Comparison of ENCODE assay signal across 16 cellular contexts in the genomic region with DNA sequence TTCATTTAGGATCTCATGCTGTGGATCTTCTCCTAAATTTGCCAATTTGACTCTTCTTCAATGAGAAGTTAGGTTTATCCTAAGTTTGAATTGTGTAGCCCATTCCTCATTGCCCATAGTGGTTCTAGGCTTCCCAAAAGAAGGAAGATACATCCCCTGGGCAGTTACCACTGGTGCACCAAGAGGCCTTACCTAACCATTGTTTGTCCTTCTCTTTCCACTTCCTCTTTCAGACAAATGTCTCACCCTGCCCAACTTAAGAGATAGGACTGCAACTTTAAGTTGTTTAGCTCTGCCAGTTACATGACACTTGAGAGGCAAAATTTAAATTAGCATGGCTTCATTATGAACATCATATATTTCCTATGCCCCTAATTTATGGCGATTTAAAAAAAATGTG. TPM values are rescaled to one million over a fixed set of nuclear protein-coding genes. Genes with fewer than 3 reads are reported as not detected.
DNase-seq lines count a peak whose midpoint lies in the region; ATAC-seq, FAIRE-seq and TF ChIP-seq lines count a peak whose summit lies in the region.
"Had no signal": no experiment of that assay in that cellular context is flagged by ENCODE, and none has a peak within 500 bp of the region (broad histone marks: within the 10 kb centered on the region; RNA-seq: fewer than 3 reads in every experiment).

No MANE protein-coding gene starts in this region.

- H3K4me3 Mint-ChIP-seq in memory B cell, result no peak overlapping the region
- H3K4me3 Mint-ChIP-seq: CD4-positive, alpha-beta T cell; T-helper 17 cell had no signal

- ATAC-seq in memory B cell (ENCODE audit: low read depth), result peak; percentile 37
- no peak for ATAC-seq in omental fat pad (ENCODE audit: low FRiP score)
- ATAC-seq: T-helper 17 cell had no signal

- no peak overlapping the region for H3K27ac Mint-ChIP-seq in memory B cell
- H3K27ac Mint-ChIP-seq: CD4-positive, alpha-beta T cell; T-helper 17 cell had no signal

- H3K9me3 Mint-ChIP-seq in memory B cell, result no peaks in the 10 kb centered on the region
- H3K9me3 Mint-ChIP-seq: CD4-positive, alpha-beta T cell had no signal

- H3K36me3 Mint-ChIP-seq in memory B cell, result peaks cover 13% of the 10 kb centered on the region

- peaks cover 1% of the 10 kb centered on the region for H3K27me3 Mint-ChIP-seq in memory B cell
- H3K27me3 Mint-ChIP-seq: CD4-positive, alpha-beta T cell; T-helper 17 cell had no signal

- no peak for TF ChIP-seq CTCF in omental fat pad (IDR thresholded peaks at IDR 0.05)

- FAIRE-seq in GM12891 (lab: Jason Lieb, UNC), result peak; percentile 71
- FAIRE-seq: H1 had no signal

- DNase-seq in GM12891 (ENCODE audit: insufficient read length, low spot score), result peak; percentile 22
- DNase-seq in MV-4-11 (lab: John Stamatoyannopoulos, UW), result peak; percentile 87
- peak; percentile 74 for DNase-seq in SIG-M5 treated with dmso at 0.1 percent for 504 hours (lab: John Stamatoyannopoulos, UW; ENCODE audit: unreplicated experiment)
- no peak for DNase-seq in memory B cell (ENCODE audit: low spot score in 2 of 2)
- no peak for DNase-seq in NCI-H748 (lab: John Stamatoyannopoulos, UW; ENCODE audit: unreplicated experiment)
- DNase-seq in KG1 (lab: John Stamatoyannopoulos, UW), result no peak
- no peak for DNase-seq in omental fat pad (ENCODE audit: low spot score)
- DNase-seq: Calu3; CD4-positive, alpha-beta T cell; IMR-90; NCI-H1105; NCI-H187; NCI-H446; NCI-H82; T-helper 17 cell had no signal

- peaks cover 4% of the 10 kb centered on the region for H3K4me1 Mint-ChIP-seq in memory B cell
- H3K4me1 Mint-ChIP-seq: T-helper 17 cell had no signal

- TF ChIP-seq POLR2A in GM12891 (IDR thresholded peaks at IDR 0.05; ENCODE audit: low read depth, low read length), result no peak

TF ChIP-seq in GM12891, 5 proteins besides CTCF, POLR2A, EP300 and RAD21:
- no peak for TF ChIP-seq POLR2AphosphoS5 (IDR thresholded peaks at IDR 0.05; ENCODE audit: low read depth, low read length)
- peak; percentile 96 for TF ChIP-seq SPI1 (IDR thresholded peaks at IDR 0.05; ENCODE audit: low read depth, low read length)
- no peak for TF ChIP-seq TAF1 (IDR thresholded peaks at IDR 0.05; ENCODE audit: low read depth, low read length)

RNA-seq across cellular contexts. Expression of gene KCNH3, which starts 9.4 kb away (rescaled TPM):
- polyA plus RNA-seq in GM12891 (2012; ENCODE audit: low read depth, missing spikeins), result 0.89 TPM
- total RNA-seq in omental fat pad, result 1 to 10 TPM in 1 of 4 donors, under 1 TPM in 3; 0.63 to 1.7 (median 0.79) TPM
- total RNA-seq: IMR-90 had no signal

RNA-seq across cellular contexts. Expression of gene MCRS1, which starts 38.5 kb away (rescaled TPM):
- 42.1 TPM for polyA plus RNA-seq in GM12891 (2012; ENCODE audit: low read depth, missing spikeins)
- total RNA-seq in omental fat pad, result 10 to 100 TPM; 31.2 to 57.2 (median 33.1) TPM

Comparison
In these comparisons a context has a peak if more than half of its experiments do, and no peak if none do; other contexts are left out.
1. DNase-seq: peak in GM12891 (single experiment), MV-4-11 (single experiment) and SIG-M5 treated with dmso at 0.1 percent for 504 hours (single experiment); none in memory B cell (0 of 2), NCI-H748 (single experiment), KG1 (single experiment) and omental fat pad (single experiment).